ENCODE assay signal across 14 cellular contexts in genomic region chr4:107283587-107284559, GRCh38.
DNase-seq lines count a peak whose midpoint lies in the region; ATAC-seq and TF ChIP-seq lines count a peak whose summit lies in the region.
"Had no signal": no experiment of that assay in that cellular context is flagged by ENCODE, and none has a peak within 500 bp of the region (broad histone marks: within the 10 kb centered on the region; RNA-seq: fewer than 3 reads in every experiment).

No MANE protein-coding gene starts in this region.

- BruUV-seq in mammary epithelial cell (replicated peaks; lab: Mats Ljungman, UMichigan), result no TSS peak

- H2AFZ ChIP-seq in mammary epithelial cell (ENCODE audit: low read depth, low read length), result peak overlapping the region; percentile 41

- peak overlapping the region; percentile 59 for H3K4me2 ChIP-seq in mammary epithelial cell (ENCODE audit: insufficient read depth, low read depth, low read length)

- no peaks in the 10 kb centered on the region for H3K79me2 ChIP-seq in mammary epithelial cell (ENCODE audit: insufficient read depth, low read length)

- H3K27me3 ChIP-seq in HUES48 (ENCODE audit: control insufficient read depth, insufficient read depth, low read length), result no peaks in the 10 kb centered on the region
- H3K27me3 ChIP-seq in mammary epithelial cell (ENCODE audit: insufficient read depth, low read length), result no peaks in the 10 kb centered on the region
- no peaks in the 10 kb centered on the region for H3K27me3 ChIP-seq in kidney epithelial cell (ENCODE audit: control insufficient read depth, insufficient read depth, low read length)
- no peaks in the 10 kb centered on the region for H3K27me3 ChIP-seq in ovary

- TF ChIP-seq POLR2A in ovary (IDR thresholded peaks at IDR 0.05), result no peak

- in situ Hi-C loops in mammary epithelial cell (cut with MboI; ENCODE audit: low sequenced_read_pairs in 2 of 2), result no loop called here

- TF ChIP-seq CTCF in mammary epithelial cell (conservative IDR thresholded peaks at IDR 0.05 in 1 of 2, IDR thresholded peaks at IDR 0.05 in 1 of 2; ENCODE audit: extremely low read depth in 1 of 2, insufficient read depth in 1 of 2, low read depth in 1 of 2, low read length in 2 of 2) (no peak), kidney epithelial cell (IDR thresholded peaks at IDR 0.05; ENCODE audit: insufficient read depth, low read length, poor library complexity, severe bottlenecking) (no peak), ovary (IDR thresholded peaks at IDR 0.05) (no peak)

- H3K4me1 ChIP-seq in HUES48 (ENCODE audit: control insufficient read depth, insufficient read depth, low read length), result peaks cover 13% of the 10 kb centered on the region; the same call in 1 of the 2 replicates
- H3K4me1 ChIP-seq in mammary epithelial cell (ENCODE audit: insufficient read depth, low read length), result peaks cover 21% of the 10 kb centered on the region
- no peaks in the 10 kb centered on the region for H3K4me1 ChIP-seq in ovary (ENCODE audit: insufficient read depth)

- H3K9ac ChIP-seq in HUES48 (ENCODE audit: low read depth, low read length) (no peak overlapping the region), mammary epithelial cell (ENCODE audit: insufficient read depth, low read length) (no peak overlapping the region)

- DNase-seq in AG08396 (ENCODE audit: low spot score) (peak; percentile 72), mammary epithelial cell (peak; percentile 88), kidney epithelial cell (ENCODE audit: low read depth) (peak; percentile 87), ovary (no peak), left colon (no peak)
- no peak for DNase-seq in activated T-cell treated with anti-CD3 and anti-CD28 coated beads, Interleukin-2, amount 50 U/mL, for 1 hour
- no peak for DNase-seq in stimulated activated CD4-positive, alpha-beta T cell treated with anti-CD3 and anti-CD28 coated beads, Interleukin-4, amount 100 ng/mL, for 4 hours
- DNase-seq: activated naive CD8-positive, alpha-beta T cell treated with anti-CD3 and anti-CD28 coated beads for 36 hours; CD4-positive, alpha-beta memory T cell; NCI-H1694; stimulated activated CD4-positive, alpha-beta T cell treated with anti-CD3 and anti-CD28 coated beads, Interleukin-2, amount 100 ng/mL, for 24 hours; substantia nigra had no signal

- H4K20me1 ChIP-seq in mammary epithelial cell (ENCODE audit: insufficient read depth, low read length), result no peaks in the 10 kb centered on the region

- peak overlapping the region; percentile 42 for H3K27ac ChIP-seq in HUES48 (ENCODE audit: low read depth, low read length)
- peak overlapping the region; percentile 30 for H3K27ac ChIP-seq in mammary epithelial cell (ENCODE audit: insufficient read depth, low read depth, low read length)
- H3K27ac ChIP-seq in ovary, result no peak overlapping the region

- WGBS in mammary epithelial cell (ENCODE audit: low coverage, missing lambda C conversion rate), result 30% methylated on average over 4 of the region's 4 CpGs
- 24 to 26% (median 24%) methylated on average over 4 of the region's 4 CpGs for WGBS in ovary, 3 donors

- H3K36me3 ChIP-seq in HUES48 (ENCODE audit: control insufficient read depth, insufficient read depth, low read length) (no peaks in the 10 kb centered on the region), mammary epithelial cell (ENCODE audit: insufficient read depth, low read length) (no peaks in the 10 kb centered on the region), kidney epithelial cell (ENCODE audit: control insufficient read depth, insufficient read depth, low read length) (no peaks in the 10 kb centered on the region), ovary (no peaks in the 10 kb centered on the region)

- H3K9me3 ChIP-seq in HUES48 (ENCODE audit: control insufficient read depth, insufficient read depth, low read length), result no peaks in the 10 kb centered on the region
- no peaks in the 10 kb centered on the region for H3K9me3 ChIP-seq in mammary epithelial cell (replicated peaks; ENCODE audit: insufficient read depth, low read length)
- no peaks in the 10 kb centered on the region for H3K9me3 ChIP-seq in ovary

- no peak for ATAC-seq in left colon
- ATAC-seq: Right ventricle myocardium inferior had no signal

- H3K4me3 ChIP-seq in HUES48 (ENCODE audit: low read depth, low read length), result no peak overlapping the region
- H3K4me3 ChIP-seq in mammary epithelial cell (replicated peaks in 1 of 3; ENCODE audit: insufficient read depth in 1 of 3, low read depth in 2 of 3, low read length in 3 of 3), result no peak overlapping the region
- H3K4me3 ChIP-seq in kidney epithelial cell (ENCODE audit: low read depth, low read length), result no peak overlapping the region
- H3K4me3 ChIP-seq in ovary, result no peak overlapping the region

- CTCF ChIA-PET in mammary epithelial cell (lab: Charles Lee; ENCODE audit: low non-redundant PET), result no interaction called here

- dilution Hi-C loops in mammary epithelial cell (cut with HindIII; ENCODE audit: low sequenced_read_pairs), result loop anchor here (5.0 kb wide), 1 partner anchor 82 kb away; no protein-coding TSS in a partner anchor

- intact Hi-C loops in mammary epithelial cell (cut with micrococcal nuclease) (no loop called here), ovary (cut with DNase I) (no loop called here), left colon (cut with DNase I, micrococcal nuclease) (no loop called here)

- no peak for TF ChIP-seq EP300 in ovary (IDR thresholded peaks at IDR 0.05)

Comparison
In these comparisons a context has a peak if more than half of its experiments do, and no peak if none do; other contexts are left out.
1. DNase-seq: peak in AG08396 (single experiment), mammary epithelial cell (single experiment) and kidney epithelial cell (single experiment); none in activated T-cell treated with anti-CD3 and anti-CD28 coated beads, Interleukin-2, amount 50 U/mL, for 1 hour (single experiment), ovary (0 of 5), left colon (0 of 2) and stimulated activated CD4-positive, alpha-beta T cell treated with anti-CD3 and anti-CD28 coated beads, Interleukin-4, amount 100 ng/mL, for 4 hours (0 of 2).
2. H3K27ac ChIP-seq: peak in HUES48 (single experiment) and mammary epithelial cell (single experiment); none in ovary (0 of 2).